Comparison of ENCODE assay signal across 1 cellular context in genomic region chr3:186540444-186541226, GRCh38.
TF ChIP-seq lines count a peak whose summit lies in the region.

No MANE protein-coding gene starts in this region.

TF ChIP-seq in GM23338, 12 proteins besides CTCF, POLR2A, EP300 and RAD21 (continued from another document):
- no peak for TF ChIP-seq ZNF462 (CRISPR knock-in tag; IDR thresholded peaks at IDR 0.05)
- TF ChIP-seq JUNB (IDR thresholded peaks at IDR 0.05; ENCODE audit: unreplicated experiment): no peak
- no peak for TF ChIP-seq REST (IDR thresholded peaks at IDR 0.05; ENCODE audit: unreplicated experiment)
- no peak for TF ChIP-seq CREB1 (CRISPR knock-in tag; IDR thresholded peaks at IDR 0.05; ENCODE audit: low read depth)
- TF ChIP-seq EZH2 (IDR thresholded peaks at IDR 0.05; ENCODE audit: low read depth, unreplicated experiment): no peak
- TF ChIP-seq NANOG (IDR thresholded peaks at IDR 0.05; ENCODE audit: borderline replicate concordance): no peak
